8 cellular contexts compared by ENCODE assay signal in the genomic region with DNA sequence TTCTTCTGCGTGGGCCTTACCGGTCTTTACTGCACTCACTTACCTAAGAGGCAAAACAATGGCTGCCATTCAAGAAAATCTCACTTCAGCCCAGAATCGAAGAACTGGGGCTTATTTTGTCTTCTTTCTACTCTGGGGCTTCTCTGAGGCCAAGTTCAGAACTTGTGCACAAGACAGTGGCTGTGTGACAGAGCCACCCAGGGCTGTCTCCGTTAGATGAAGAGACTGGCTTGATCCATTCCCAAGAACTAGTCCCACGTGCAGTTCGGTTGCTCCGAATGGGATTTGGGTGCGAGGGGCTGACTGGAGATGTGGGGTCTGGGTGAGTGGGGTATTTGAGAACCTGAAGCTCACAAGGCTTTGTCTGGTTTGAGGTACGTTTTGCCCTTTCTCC. TPM values are rescaled to one million over a fixed set of nuclear protein-coding genes. Genes with fewer than 3 reads are reported as not detected.
DNase-seq lines count a peak whose midpoint lies in the region; ATAC-seq and TF ChIP-seq lines count a peak whose summit lies in the region.

No MANE protein-coding gene starts in this region.

- H3F3A ChIP-seq in OCI-LY1 (ENCODE audit: insufficient read depth, low read length): no peaks in the 10 kb centered on the region

- no peak overlapping the region for H2AFZ ChIP-seq in OCI-LY1 (ENCODE audit: low read length)

- H3K27ac ChIP-seq in OCI-LY1 (ENCODE audit: low read depth, low read length, poor library complexity, severe bottlenecking): peak overlapping the region; percentile 70

- H3K4me2 ChIP-seq in OCI-LY1 (ENCODE audit: low read length): peak overlapping the region; percentile 77

- peaks cover 38% of the 10 kb centered on the region for H3K4me1 ChIP-seq in OCI-LY1 (ENCODE audit: insufficient read depth, low read length, severe bottlenecking)
- peaks cover 19% of the 10 kb centered on the region for H3K4me1 ChIP-seq in mucosa of stomach (ENCODE audit: control insufficient read depth, insufficient read depth, low read length)

- H3K4me3 ChIP-seq in OCI-LY1 (ENCODE audit: low read depth, low read length, poor library complexity, severe bottlenecking): peak overlapping the region; percentile 69
- H3K4me3 ChIP-seq in mucosa of stomach (ENCODE audit: low read length): peak overlapping the region; percentile 88

- H3K36me3 ChIP-seq in OCI-LY1 (ENCODE audit: insufficient read depth, low read length) (peaks cover 18% of the 10 kb centered on the region), mucosa of stomach (ENCODE audit: control insufficient read depth, insufficient read depth, low read length) (no peaks in the 10 kb centered on the region)

- H3K9me3 Mint-ChIP-seq in effector memory CD8-positive, alpha-beta T cell: no peaks in the 10 kb centered on the region

- peaks cover 39% of the 10 kb centered on the region for H3K79me2 ChIP-seq in OCI-LY1 (ENCODE audit: insufficient read depth, low read length)

- TF ChIP-seq CTCF in OCI-LY1 (IDR thresholded peaks at IDR 0.05; ENCODE audit: low read length): no peak

- H3K4me1 Mint-ChIP-seq in effector memory CD8-positive, alpha-beta T cell (ENCODE audit: low read depth in 2 of 2): peaks cover 25 to 34% of the 10 kb centered on the region in 2 donors

- H3K27me3 ChIP-seq in OCI-LY1 (ENCODE audit: insufficient read depth, low read length) (no peaks in the 10 kb centered on the region), mucosa of stomach (ENCODE audit: control insufficient read depth, insufficient read depth, low read length) (no peaks in the 10 kb centered on the region)

- peak in 1 of 3 experiments; percentile 3 for DNase-seq in effector memory CD8-positive, alpha-beta T cell
- DNase-seq in ureter (ENCODE audit: low spot score): no peak

- H3K9me2 ChIP-seq in OCI-LY1 (ENCODE audit: low read depth, low read length): no peaks in the 10 kb centered on the region

- peak; percentile 4 for ATAC-seq in GM19023 (IDR thresholded peaks at IDR 0.05; ENCODE audit: unreplicated experiment)
- ATAC-seq in effector memory CD8-positive, alpha-beta T cell (replicated peaks): no peak
- no peak for ATAC-seq in HG02970 (IDR thresholded peaks at IDR 0.05; ENCODE audit: low FRiP score, unreplicated experiment)
- no peak for ATAC-seq in GM18873 (IDR thresholded peaks at IDR 0.05; ENCODE audit: low FRiP score, unreplicated experiment)
- no peak for ATAC-seq in HG02623 (IDR thresholded peaks at IDR 0.05; ENCODE audit: unreplicated experiment)

- H3K27ac Mint-ChIP-seq in effector memory CD8-positive, alpha-beta T cell: peak overlapping the region; percentile 90 to 93

- peaks cover 22% of the 10 kb centered on the region for H3K36me3 Mint-ChIP-seq in effector memory CD8-positive, alpha-beta T cell (ENCODE audit: insufficient read depth)

- H4K20me1 ChIP-seq in OCI-LY1 (ENCODE audit: insufficient read depth, low read length): no peaks in the 10 kb centered on the region

- H3K9me3 ChIP-seq in OCI-LY1 (ENCODE audit: low read length) (no peaks in the 10 kb centered on the region), mucosa of stomach (ENCODE audit: control insufficient read depth, low read length) (no peaks in the 10 kb centered on the region)

- peak overlapping the region; percentile 87 to 88 for H3K4me3 Mint-ChIP-seq in effector memory CD8-positive, alpha-beta T cell

- H3K27me3 Mint-ChIP-seq in effector memory CD8-positive, alpha-beta T cell: no peaks in the 10 kb centered on the region

- H3K9ac ChIP-seq in OCI-LY1 (ENCODE audit: low read length) (peak overlapping the region; percentile 95), mucosa of stomach (ENCODE audit: low read length) (peak overlapping the region; percentile 94)

RNA-seq across cellular contexts. Expression of a gene that starts 0.8 kb away (rescaled TPM):
- total RNA-seq in ureter: 158 TPM
